9 cellular contexts compared by ENCODE assay signal in the genomic region with DNA sequence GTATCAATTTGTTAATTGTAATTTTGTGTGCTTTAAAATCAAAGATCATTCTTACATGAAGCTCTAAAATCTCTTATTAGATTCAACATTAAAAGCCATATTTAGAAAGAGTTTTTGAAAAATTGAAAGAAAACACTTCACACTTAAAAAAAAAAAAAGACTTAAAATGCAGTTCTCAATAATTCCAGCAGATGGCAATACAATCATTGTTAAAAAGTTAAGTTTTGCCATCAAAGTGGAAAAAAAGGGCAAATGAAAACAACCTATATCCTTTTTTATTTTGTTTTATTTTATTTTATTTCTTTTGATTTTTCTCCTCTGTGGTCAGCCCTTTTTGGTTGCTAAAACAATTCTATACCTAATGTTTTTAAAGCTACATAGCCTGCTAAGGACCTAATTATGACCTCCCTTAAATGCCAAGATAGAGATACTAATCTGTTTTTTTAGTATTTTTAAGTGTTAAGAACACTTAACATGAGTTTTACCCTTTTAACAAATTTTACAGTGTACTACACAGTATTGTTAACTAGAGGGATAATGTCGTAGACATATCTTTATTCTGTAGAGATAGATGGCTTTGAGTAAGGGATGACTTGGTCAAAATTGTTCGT.
DNase-seq lines count a peak whose midpoint lies in the region; ATAC-seq and TF ChIP-seq lines count a peak whose summit lies in the region.
"Had no signal": no experiment of that assay in that cellular context is flagged by ENCODE, and none has a peak within 500 bp of the region (broad histone marks: within the 10 kb centered on the region; RNA-seq: fewer than 3 reads in every experiment).

No MANE protein-coding gene starts in this region.

- no peaks in the 10 kb centered on the region for H3K79me2 ChIP-seq in GM23248 (ENCODE audit: insufficient read depth)

- DNase-seq in AG04450 (ENCODE audit: low read depth, low spot score) (no peak), GM23248 (peak; percentile 52), adipocyte (ENCODE audit: low read depth) (peak; percentile 70), left kidney (ENCODE audit: low read depth, low spot score) (peak; percentile 37), HPDE6-E6E7 (ENCODE audit: extremely low spot score) (no peak)
- DNase-seq: activated CD4-positive, CD25-positive, alpha-beta regulatory T cell treated with anti-CD3 and anti-CD28 coated beads, Interleukin-2, amount 50 U/mL, for 72 hours had no signal

- H3F3A ChIP-seq in GM23248 (ENCODE audit: insufficient read depth), result peaks cover 20% of the 10 kb centered on the region

- ATAC-seq in HG02973 (IDR thresholded peaks at IDR 0.05; ENCODE audit: unreplicated experiment), result no peak
- no peak for ATAC-seq in HG03135 (IDR thresholded peaks at IDR 0.05; ENCODE audit: unreplicated experiment)
- ATAC-seq in GM19397 (IDR thresholded peaks at IDR 0.05; ENCODE audit: unreplicated experiment), result no peak

- no peaks in the 10 kb centered on the region for H3K27me3 ChIP-seq in AG04450 (ENCODE audit: control insufficient read depth, insufficient read depth, low read length)
- peaks cover 5% of the 10 kb centered on the region; the same call in 1 of the 2 replicates for H3K27me3 ChIP-seq in GM23248 (replicated peaks; ENCODE audit: insufficient read depth)
- H3K27me3 ChIP-seq in adipocyte (replicated peaks; ENCODE audit: control insufficient read depth, insufficient read depth, low read length), result no peaks in the 10 kb centered on the region

- H4K20me1 ChIP-seq in GM23248 (ENCODE audit: insufficient read depth), result no peaks in the 10 kb centered on the region

- no peaks in the 10 kb centered on the region for H3K9me2 ChIP-seq in GM23248 (ENCODE audit: insufficient read depth)

- H3K9ac ChIP-seq in GM23248 (no peak overlapping the region), adipocyte (ENCODE audit: low read length) (no peak overlapping the region)

- H3K4me2 ChIP-seq in GM23248 (ENCODE audit: unreplicated experiment), result no peak overlapping the region

- H3K4me3 ChIP-seq in AG04450 (ENCODE audit: low read depth, low read length) (no peak overlapping the region), GM23248 (no peak overlapping the region), adipocyte (ENCODE audit: low read length) (no peak overlapping the region)

- no peak overlapping the region for H2AFZ ChIP-seq in GM23248

- 67 to 76% methylated on average over 2 of the region's 2 CpGs for WGBS in GM23248 (ENCODE audit: low coverage in 1 of 2, low lambda C conversion rate in 2 of 2, missing lambda C conversion rate in 2 of 2), 2 experiments

- H3K9me3 ChIP-seq in AG04450 (ENCODE audit: control insufficient read depth, insufficient read depth, low read length) (no peaks in the 10 kb centered on the region), GM23248 (ENCODE audit: low read depth) (no peaks in the 10 kb centered on the region), adipocyte (ENCODE audit: control insufficient read depth, low read length) (no peaks in the 10 kb centered on the region)

- TF ChIP-seq CTCF in AG04450 (IDR thresholded peaks at IDR 0.05; ENCODE audit: low read depth, low read length), result peak; percentile 50

- H3K4me1 ChIP-seq in GM23248 (ENCODE audit: insufficient read depth), result peaks cover 15% of the 10 kb centered on the region
- H3K4me1 ChIP-seq in adipocyte (ENCODE audit: control insufficient read depth, insufficient read depth, low read length), result peaks cover 20% of the 10 kb centered on the region

- CTCF ChIA-PET in AG04450 (lab: Charles Lee), result interaction anchor here (0.5 to 3.6 kb wide), 45 partner anchors 8 to 1931 kb away, joined by 3 to 33 read pairs (median 4); a partner anchor contains a TSS

- H3K36me3 ChIP-seq in GM23248 (ENCODE audit: low read depth) (no peaks in the 10 kb centered on the region), adipocyte (ENCODE audit: control insufficient read depth, insufficient read depth, low read length, severe bottlenecking) (no peaks in the 10 kb centered on the region)

- H3K27ac ChIP-seq in AG04450 (ENCODE audit: low read depth, low read length), result no peak overlapping the region
- no peak overlapping the region for H3K27ac ChIP-seq in GM23248

- POLR2A ChIA-PET in AG04450 (lab: Yijun Ruan, JAX), result no interaction called here

- in situ Hi-C loops in GM23248 (cut with MboI), result loop anchor here (25.0 kb wide), 3 partner anchors 358 to 1308 kb away; no protein-coding TSS in a partner anchor

Comparison
In these comparisons a context has a peak if more than half of its experiments do, and no peak if none do; other contexts are left out.
1. DNase-seq: peak in GM23248 (single experiment), adipocyte (single experiment) and left kidney (single experiment); none in AG04450 (single experiment) and HPDE6-E6E7 (single experiment).